In the genomic region with DNA sequence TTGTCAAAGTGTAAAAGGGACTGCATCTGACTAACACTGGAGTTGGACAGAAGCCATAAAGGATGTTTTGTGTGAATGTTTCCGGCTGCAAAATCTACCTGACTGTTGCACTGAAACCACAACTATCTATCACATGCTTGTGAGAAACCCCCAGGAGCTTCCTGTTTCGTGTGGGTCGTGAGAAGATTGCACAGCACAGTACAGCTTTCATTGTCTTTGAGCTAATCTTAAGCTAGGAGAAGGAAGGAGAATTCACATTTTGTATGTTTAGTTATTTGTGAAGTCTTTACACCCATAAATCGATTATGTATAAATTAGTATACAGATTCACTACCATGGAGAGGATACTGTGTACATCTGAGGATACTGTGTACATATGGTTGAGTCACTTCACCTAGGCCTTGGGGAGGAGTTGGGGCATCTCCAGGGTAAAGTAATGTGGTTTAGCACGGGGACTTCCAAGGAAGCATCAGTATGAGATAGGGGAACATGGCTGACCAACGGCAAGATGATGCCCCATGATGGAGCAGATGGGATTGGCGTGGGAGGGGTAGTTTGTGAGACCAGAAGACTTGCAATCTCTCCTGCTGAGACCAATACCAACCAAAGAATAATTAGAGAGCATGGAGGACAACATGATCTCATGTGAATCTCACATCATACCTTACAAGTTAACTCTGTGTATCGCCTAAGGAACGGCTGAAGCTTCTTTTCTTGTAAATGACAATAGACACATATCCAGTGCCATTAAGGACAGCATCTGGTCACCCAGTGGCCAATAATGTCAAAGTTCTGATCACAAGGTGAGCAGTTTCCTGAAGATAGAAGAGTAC, we compare ENCODE assay signal across 9 cellular contexts. TPM values are rescaled to one million over a fixed set of nuclear protein-coding genes. Genes with fewer than 3 reads are reported as not detected.
A peak's percentile ranks its signal among the peaks of the same experiment; 100 is the strongest.
DNase-seq lines count a peak whose midpoint lies in the region; ATAC-seq and TF ChIP-seq lines count a peak whose summit lies in the region.
"Had no signal": no experiment of that assay in that cellular context is flagged by ENCODE, and none has a peak within 500 bp of the region (broad histone marks: within the 10 kb centered on the region; RNA-seq: fewer than 3 reads in every experiment).

No MANE protein-coding gene starts in this region.

- no peak overlapping the region for H3K56ac ChIP-seq in H9 (ENCODE audit: insufficient read length, low read depth, low read length)

- H3K27ac ChIP-seq in H9 (ENCODE audit: insufficient read length, low read depth, low read length) (no peak overlapping the region), thyroid gland (no peak overlapping the region)
- H3K27ac ChIP-seq: parathyroid adenoma had no signal

- no peak overlapping the region for H2AK5ac ChIP-seq in H9 (ENCODE audit: insufficient read length, low read length)

- no peak overlapping the region for H4K8ac ChIP-seq in H9 (replicated peaks; ENCODE audit: insufficient read length, low read depth, low read length)

- no peak overlapping the region for H2AFZ ChIP-seq in H9 (ENCODE audit: low read length)
- H2AFZ ChIP-seq: parathyroid adenoma had no signal

- H3K9me3 Mint-ChIP-seq in memory B cell (no peaks in the 10 kb centered on the region), H9 (peaks cover 59 to 68% of the 10 kb centered on the region in 2 experiments)

- no peak overlapping the region for H4K91ac ChIP-seq in H9 (ENCODE audit: insufficient read length, low read depth, low read length)

- DNase-seq in GM13977 (ENCODE audit: low spot score) = peak; percentile 70
- peak; percentile 56 for DNase-seq in NCI-H460 (ENCODE audit: extremely low read depth, low read depth)
- DNase-seq in activated T-cell treated with anti-CD3 and anti-CD28 coated beads, Interleukin-2, amount 50 U/mL, for 48 hours = peak; percentile 66 to 70
- peak; percentile 45 to 48 for DNase-seq in memory B cell (ENCODE audit: low spot score in 2 of 2)
- DNase-seq in NCI-H2227 (lab: John Stamatoyannopoulos, UW; ENCODE audit: unreplicated experiment) = no peak
- DNase-seq in H9 = no peak
- DNase-seq in thyroid gland = no peak

- intact Hi-C loops in thyroid gland (cut with DNase I) = no loop called here

- H3K27ac Mint-ChIP-seq in memory B cell (peak overlapping the region; percentile 100), H9 (no peak overlapping the region)

- no peak overlapping the region for H3K4me3 ChIP-seq in thyroid gland (replicated peaks in 1 of 3)

- no CpG with 5 or more reads among the region's 9 CpGs for WGBS in H9 (ENCODE audit: extremely low coverage, insufficient read length, low lambda C conversion rate)
- WGBS in thyroid gland, 2 donors = 82 to 87% methylated on average over 9 of the region's 9 CpGs

- H3K4me2 ChIP-seq in H9 (ENCODE audit: insufficient read depth, insufficient read length, low read length) = no peak overlapping the region

- no peak overlapping the region for H3T11ph ChIP-seq in H9 (ENCODE audit: low read length)

- in situ Hi-C loops in GM13977 (cut with MboI; ENCODE audit: low pct_unique_long_range_greater_than_20kb, low sequenced_read_pairs, unreplicated experiment) = loop anchor here (10.0 kb wide), 2 partner anchors 83 to 133 kb away; no protein-coding TSS in a partner anchor

- no peak overlapping the region for H2BK15ac ChIP-seq in H9 (ENCODE audit: low read depth, low read length)

- H3K4me1 Mint-ChIP-seq in memory B cell = peaks cover 33% of the 10 kb centered on the region
- peaks cover 10 to 13% of the 10 kb centered on the region in 2 experiments for H3K4me1 Mint-ChIP-seq in H9

- H3K4ac ChIP-seq in H9 (ENCODE audit: low read depth, low read length) = no peak overlapping the region

- no peak overlapping the region for H4K5ac ChIP-seq in H9 (ENCODE audit: insufficient read length, low read depth, low read length)

- H3K27me3 Mint-ChIP-seq in memory B cell (no peaks in the 10 kb centered on the region), H9 (ENCODE audit: low read depth) (no peaks in the 10 kb centered on the region; the same call in 1 of the 2 replicates)

- H3K23me2 ChIP-seq in H9 (ENCODE audit: insufficient read length, low read depth, low read length, poor library complexity, severe bottlenecking) = no peaks in the 10 kb centered on the region

- no peak overlapping the region for H2BK5ac ChIP-seq in H9 (ENCODE audit: insufficient read length, low read length)

- H3K18ac ChIP-seq in H9 (ENCODE audit: insufficient read length, low read depth, low read length) = no peak overlapping the region

- no peaks in the 10 kb centered on the region for H4K20me1 ChIP-seq in H9 (ENCODE audit: control insufficient read depth, insufficient read depth, insufficient read length)

- H3K36me3 Mint-ChIP-seq in memory B cell (no peaks in the 10 kb centered on the region), H9 (ENCODE audit: insufficient read depth in 1 of 3, low read depth in 3 of 3) (peaks cover 0 to 1% (median 0%) of the 10 kb centered on the region in 3 experiments; a peak in 4 of 7 replicates)

- H2BK120ac ChIP-seq in H9 (ENCODE audit: low read depth, low read length, poor library complexity, severe bottlenecking) = no peak overlapping the region

- peak; percentile 79 for ATAC-seq in HG02610 (IDR thresholded peaks at IDR 0.05; ENCODE audit: unreplicated experiment)
- ATAC-seq in memory B cell (ENCODE audit: low read depth) = peak; percentile 77

- H3K4me1 ChIP-seq in H9 (ENCODE audit: insufficient read depth, low read length) (no peaks in the 10 kb centered on the region; the same call in 1 of the 2 replicates), thyroid gland (no peaks in the 10 kb centered on the region)
- H3K4me1 ChIP-seq: parathyroid adenoma had no signal

- no peaks in the 10 kb centered on the region for H3K9me3 ChIP-seq in H9 (ENCODE audit: control insufficient read depth, low read depth, low read length)
- no peaks in the 10 kb centered on the region for H3K9me3 ChIP-seq in thyroid gland

- H3K79me2 ChIP-seq in H9 (ENCODE audit: insufficient read depth, low read length) = no peaks in the 10 kb centered on the region
- H3K79me2 ChIP-seq: parathyroid adenoma had no signal

- H3K14ac ChIP-seq in H9 (ENCODE audit: insufficient read depth, low read length) = no peak overlapping the region

- H3K27me3 ChIP-seq in H9 (ENCODE audit: insufficient read depth, low read length) (no peaks in the 10 kb centered on the region), thyroid gland (no peaks in the 10 kb centered on the region)

- TF ChIP-seq CTCF in GM13977 (IDR thresholded peaks at IDR 0.05; ENCODE audit: extremely low read depth, insufficient read depth, missing control alignments) (no peak), H9 (conservative IDR thresholded peaks at IDR 0.05) (no peak), thyroid gland (IDR thresholded peaks at IDR 0.05) (no peak)

- no peak overlapping the region for H3K23ac ChIP-seq in H9 (ENCODE audit: insufficient read length, low read depth, low read length)

- no peak overlapping the region for H3K9ac ChIP-seq in H9 (ENCODE audit: extremely low read depth, insufficient read length, low read length)
- H3K9ac ChIP-seq: parathyroid adenoma had no signal

- TF ChIP-seq POLR2A in thyroid gland (IDR thresholded peaks at IDR 0.05) = no peak

- H2BK20ac ChIP-seq in H9 (ENCODE audit: low read depth, low read length, poor library complexity, severe bottlenecking) = no peak overlapping the region

- no peaks in the 10 kb centered on the region for H3K79me1 ChIP-seq in H9 (ENCODE audit: insufficient read depth, low read depth, low read length, poor library complexity, severe bottlenecking)

- peak overlapping the region; percentile 71 for H3K4me3 Mint-ChIP-seq in memory B cell
- H3K4me3 Mint-ChIP-seq in H9 = no peak overlapping the region

- H3K36me3 ChIP-seq in thyroid gland = no peaks in the 10 kb centered on the region

- no peak overlapping the region for H2BK12ac ChIP-seq in H9 (ENCODE audit: insufficient read length, low read depth, low read length)

RNA-seq across cellular contexts. Expression of a gene that starts 43.1 kb away (rescaled TPM):
- not detected in 2 replicates for total RNA-seq in NCI-H460 (2014; rRNA removed; shearing (Covaris generic))
- not detected in 2 replicates for polyA plus RNA-seq in NCI-H460 (2014; cell fraction: nucleus; rRNA removed)
- total RNA-seq in H9 (2021) = 0.09 TPM in 1 of 2 replicates, not detected in the other
- total RNA-seq in thyroid gland = under 1 TPM in 1 of 4 donors, not detected in 3; 0.11 TPM

Comparison
In these comparisons a context has a peak if more than half of its experiments do, and no peak if none do; other contexts are left out.
1. DNase-seq: peak in GM13977 (single experiment), NCI-H460 (single experiment), activated T-cell treated with anti-CD3 and anti-CD28 coated beads, Interleukin-2, amount 50 U/mL, for 48 hours (2 of 2) and memory B cell (2 of 2); none in NCI-H2227 (single experiment), H9 (single experiment) and thyroid gland (0 of 2).